ENCODE assay signal across 31 cellular contexts in the genomic region with DNA sequence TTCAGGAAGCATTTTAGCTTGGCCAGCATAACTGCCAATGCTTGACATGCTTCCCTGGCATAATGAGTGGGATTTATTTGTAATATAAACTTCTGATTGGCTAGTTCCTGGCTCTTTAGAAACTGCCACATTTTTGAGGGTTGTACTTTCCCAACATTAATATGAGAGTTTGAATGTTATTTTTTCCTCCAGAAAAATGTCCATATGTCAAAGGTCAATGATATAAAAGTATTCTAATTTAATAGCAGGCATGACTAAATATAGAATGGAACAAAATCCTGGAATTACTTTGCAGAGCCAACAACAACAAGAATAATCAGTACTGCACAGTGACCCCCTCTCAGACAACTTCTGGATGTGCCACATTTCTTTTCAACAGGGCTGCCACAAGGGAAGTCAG.
DNase-seq lines count a peak whose midpoint lies in the region; ATAC-seq, FAIRE-seq and TF ChIP-seq lines count a peak whose summit lies in the region.
"Had no signal": no experiment of that assay in that cellular context is flagged by ENCODE, and none has a peak within 500 bp of the region (broad histone marks: within the 10 kb centered on the region; RNA-seq: fewer than 3 reads in every experiment).

No MANE protein-coding gene starts in this region.

- H3K27me3 ChIP-seq in liver (ENCODE audit: control insufficient read depth in 4 of 4, insufficient read depth in 4 of 4, low read length in 3 of 4) (peaks cover 0 to 2% (median 0%) of the 10 kb centered on the region in 4 donors), HepG2 (ENCODE audit: control insufficient read depth in 1 of 2, insufficient read depth in 2 of 2, low read length in 2 of 2) (no peaks in the 10 kb centered on the region)
- H3K27me3 ChIP-seq: brain microvascular endothelial cell had no signal

- no peak overlapping the region for H3K4me3 Mint-ChIP-seq in mesothelial cell of epicardium
- H3K4me3 Mint-ChIP-seq: activated CD4-positive, alpha-beta T cell treated with anti-CD3 and anti-CD28 coated beads, Interleukin-2, amount 10 ng/mL, durations not matched to agents 24 days and 14 days; activated CD8-positive, alpha-beta memory T cell treated with anti-CD3 and anti-CD28 coated beads, Interleukin-2, amount 10 ng/mL, durations not matched to agents 7 days and 5 days; activated naive CD8-positive, alpha-beta T cell; activated T-helper 1 cell treated with anti-CD3 and anti-CD28 coated beads, Interleukin-12 subunit alpha, Interleukin-12 subunit beta, Interleukin-2, Interleukin-4 antibody, amounts not matched to agents 30 ng/mL and 10 ng/mL and 1 ng/mL, durations not matched to agents 14 hours and 24 hours and 36 hours; dendritic cell treated with granulocyte-macrophage colony-stimulating factor and Interleukin-4, amounts not matched to agents 40 ng/mL and 50 ng/mL, for 4 days; natural killer cell treated with Interleukin-12 subunit alpha and Interleukin-12 subunit beta and Interleukin-15 and Interleukin-18, amount 100 ng/mL, for 72 hours; stimulated activated naive CD8-positive, alpha-beta T cell treated with anti-CD3 and anti-CD28 coated beads, Interleukin-15, amount 100 ng/mL, for 72 hours; T-helper 1 cell treated with Interleukin-12 subunit alpha and Interleukin-12 subunit beta and Interleukin-4 antibody, amounts not matched to agents 30 μg/mL and 1 μg/mL, for 36 hours; type B pancreatic cell had no signal

- CTCF ChIA-PET in HepG2 (lab: Yijun Ruan, JAX; ENCODE audit: low intra/inter-chr PET ratio, low total read pairs) = no interaction called here

- H3K4me2 ChIP-seq in HepG2 (ENCODE audit: low read depth, low read length) = no peak overlapping the region

- no peak for TF ChIP-seq CTCF in liver (IDR thresholded peaks at IDR 0.05; ENCODE audit: low read depth, low read length, missing input control)
- no peak for TF ChIP-seq CTCF in HepG2 (CRISPR knock-in tag; IDR thresholded peaks at IDR 0.05)
- no peak for TF ChIP-seq CTCF in choroid plexus epithelial cell (conservative IDR thresholded peaks at IDR 0.05; ENCODE audit: low read depth, low read length)
- no peak for TF ChIP-seq CTCF in mesothelial cell of epicardium (IDR thresholded peaks at IDR 0.05; ENCODE audit: unreplicated experiment)

- H3K9me3 ChIP-seq in liver (ENCODE audit: control insufficient read depth in 4 of 4, low read length in 3 of 4) (peaks cover 0 to 9% (median 0%) of the 10 kb centered on the region in 4 donors), HepG2 (ENCODE audit: low read length) (no peaks in the 10 kb centered on the region)

- TF ChIP-seq EP300 in HepG2 (IDR thresholded peaks at IDR 0.05; ENCODE audit: low read depth in 2 of 2, low read length in 2 of 2) (no peak), HepG2 (CRISPR knock-in tag; IDR thresholded peaks at IDR 0.05; ENCODE audit: borderline replicate concordance) (no peak)

- H3K9ac ChIP-seq in liver (ENCODE audit: low read depth in 1 of 2, low read length in 2 of 2) = no peak overlapping the region
- H3K9ac ChIP-seq in HepG2 (ENCODE audit: insufficient read depth, low read depth, low read length) = no peak overlapping the region

- FAIRE-seq in HepG2 (lab: Jason Lieb, UNC) = no peak
- FAIRE-seq: D721Med, K562 had no signal

- DNase-seq in HepG2 (ENCODE audit: low spot score) (no peak), choroid plexus epithelial cell (ENCODE audit: low read depth) (peak; percentile 51), mesothelial cell of epicardium (ENCODE audit: low spot score in 2 of 2, unreplicated experiment in 2 of 2) (no peak), NCI-H1436 (lab: John Stamatoyannopoulos, UW) (no peak), NCI-H82 treated with DMSO at 0.1 percent for 48 hours (lab: John Stamatoyannopoulos, UW; ENCODE audit: unreplicated experiment) (no peak)
- DNase-seq: 8988T; activated CD4-positive, alpha-beta T cell treated with anti-CD3 and anti-CD28 coated beads, Interleukin-2, amount 10 ng/mL, durations not matched to agents 24 days and 14 days; activated CD8-positive, alpha-beta memory T cell treated with anti-CD3 and anti-CD28 coated beads, Interleukin-2, amount 10 ng/mL, durations not matched to agents 7 days and 5 days; brain microvascular endothelial cell; glutamatergic neuron; left colon; NCI-H187 treated with DMSO at 0.1 percent for 48 hours; NCI-H345; PC-3; posterior cingulate gyrus; SHP77 treated with DMSO at 0.1 percent for 48 hours; stimulated activated CD4-positive, alpha-beta T cell treated with anti-CD3 and anti-CD28 coated beads, Interleukin-4, amount 100 ng/mL, for 1 hour; stimulated activated naive CD8-positive, alpha-beta T cell treated with anti-CD3 and anti-CD28 coated beads, Interleukin-15, amount 100 ng/mL, for 72 hours had no signal

- H3K27ac ChIP-seq in liver (ENCODE audit: low read depth in 1 of 2, low read length in 2 of 2) (no peak overlapping the region), HepG2 (ENCODE audit: extremely low read length, insufficient read depth, low read length) (no peak overlapping the region)
- H3K27ac ChIP-seq: C4-2B had no signal

- no peaks in the 10 kb centered on the region for H3K79me2 ChIP-seq in HepG2 (ENCODE audit: insufficient read depth, low read length)

- H4K20me1 ChIP-seq in HepG2 (ENCODE audit: insufficient read depth, low read length) = no peaks in the 10 kb centered on the region

- BruUV-seq in HepG2 (replicated peaks; lab: Mats Ljungman, UMichigan) = no TSS peak

- no peak overlapping the region for H2AFZ ChIP-seq in HepG2 (ENCODE audit: low read length)

- H3K36me3 ChIP-seq in liver (ENCODE audit: control insufficient read depth in 4 of 4, insufficient read depth in 3 of 4, low read depth in 1 of 4, low read length in 3 of 4) (peaks cover 0 to 2% (median 0%) of the 10 kb centered on the region in 4 donors), HepG2 (replicated peaks in 1 of 2; ENCODE audit: control insufficient read depth in 1 of 2, insufficient read depth in 2 of 2, low read length in 2 of 2) (no peaks in the 10 kb centered on the region)
- H3K36me3 ChIP-seq: brain microvascular endothelial cell had no signal

- peaks cover 9% of the 10 kb centered on the region for H3K36me3 Mint-ChIP-seq in mesothelial cell of epicardium
- H3K36me3 Mint-ChIP-seq: activated CD8-positive, alpha-beta memory T cell treated with anti-CD3 and anti-CD28 coated beads, Interleukin-2, amount 10 ng/mL, durations not matched to agents 7 days and 5 days; activated naive CD8-positive, alpha-beta T cell; natural killer cell treated with Interleukin-12 subunit alpha and Interleukin-12 subunit beta and Interleukin-15 and Interleukin-18, amount 100 ng/mL, for 72 hours had no signal

- peaks cover 15% of the 10 kb centered on the region for H3K9me3 Mint-ChIP-seq in mesothelial cell of epicardium
- H3K9me3 Mint-ChIP-seq: activated CD4-positive, alpha-beta T cell treated with anti-CD3 and anti-CD28 coated beads, Interleukin-2, amount 10 ng/mL, durations not matched to agents 24 days and 14 days; activated T-helper 1 cell treated with anti-CD3 and anti-CD28 coated beads, Interleukin-12 subunit alpha, Interleukin-12 subunit beta, Interleukin-2, Interleukin-4 antibody, amounts not matched to agents 30 ng/mL and 10 ng/mL and 1 ng/mL, durations not matched to agents 14 hours and 24 hours and 36 hours; natural killer cell treated with Interleukin-12 subunit alpha and Interleukin-12 subunit beta and Interleukin-15 and Interleukin-18, amount 100 ng/mL, for 72 hours had no signal

- no peak for TF ChIP-seq POLR2A in HepG2 (IDR thresholded peaks at IDR 0.05; ENCODE audit: insufficient read depth in 1 of 2, low read depth in 2 of 2, low read length in 2 of 2)

- ATAC-seq in HepG2 = no peak
- ATAC-seq in GM21447 (IDR thresholded peaks at IDR 0.05; ENCODE audit: unreplicated experiment) = no peak
- no peak for ATAC-seq in HG03432 (IDR thresholded peaks at IDR 0.05; ENCODE audit: unreplicated experiment)
- ATAC-seq: activated CD8-positive, alpha-beta memory T cell treated with anti-CD3 and anti-CD28 coated beads, Interleukin-2, amount 10 ng/mL, durations not matched to agents 7 days and 5 days; K562; left colon; natural killer cell treated with Interleukin-12 subunit alpha and Interleukin-12 subunit beta and Interleukin-15 and Interleukin-18, amount 100 ng/mL, for 72 hours; PC-3; stimulated activated naive CD8-positive, alpha-beta T cell treated with anti-CD3 and anti-CD28 coated beads, Interleukin-15, amount 100 ng/mL, for 72 hours had no signal

- H3K4me1 Mint-ChIP-seq in mesothelial cell of epicardium = peaks cover 19% of the 10 kb centered on the region
- H3K4me1 Mint-ChIP-seq: activated CD4-positive, alpha-beta T cell treated with anti-CD3 and anti-CD28 coated beads, Interleukin-2, amount 10 ng/mL, durations not matched to agents 24 days and 14 days; activated CD8-positive, alpha-beta memory T cell treated with anti-CD3 and anti-CD28 coated beads, Interleukin-2, amount 10 ng/mL, durations not matched to agents 7 days and 5 days had no signal

- H3K4me3 ChIP-seq in liver (ENCODE audit: low read depth in 1 of 3, low read length in 3 of 3) (no peak overlapping the region), HepG2 (replicated peaks in 1 of 3; ENCODE audit: insufficient read depth in 1 of 3, low read depth in 2 of 3, low read length in 3 of 3) (no peak overlapping the region), choroid plexus epithelial cell (ENCODE audit: low read depth, low read length) (no peak overlapping the region)
- H3K4me3 ChIP-seq: K562, skin epidermis had no signal

- peaks cover 29% of the 10 kb centered on the region for H3K27me3 Mint-ChIP-seq in mesothelial cell of epicardium (ENCODE audit: low read depth)
- H3K27me3 Mint-ChIP-seq: stimulated activated naive CD8-positive, alpha-beta T cell treated with anti-CD3 and anti-CD28 coated beads, Interleukin-15, amount 100 ng/mL, for 72 hours had no signal

- TF ChIP-seq RAD21 in liver (IDR thresholded peaks at IDR 0.05) (peak in 1 of 2 donors; percentile 19), HepG2 (CRISPR knock-in tag; IDR thresholded peaks at IDR 0.05) (no peak)

- intact Hi-C loops in HepG2 (cut with micrococcal nuclease; ENCODE audit: unreplicated experiment) = no loop called here

- in situ Hi-C loops in HepG2 (cut with HindIII; ENCODE audit: extremely low pct_ligation_motif_present, low pct_unique_long_range_greater_than_20kb) = no loop called here

- no peaks in the 10 kb centered on the region for H3K4me1 ChIP-seq in liver (ENCODE audit: control insufficient read depth in 4 of 4, insufficient read depth in 4 of 4, low read length in 3 of 4)
- H3K4me1 ChIP-seq in HepG2 (ENCODE audit: insufficient read depth, low read length) = no peaks in the 10 kb centered on the region

- POLR2A ChIA-PET in HepG2 (lab: Yijun Ruan, JAX) = no interaction called here

- peak overlapping the region; percentile 37 for H3K27ac Mint-ChIP-seq in mesothelial cell of epicardium
- H3K27ac Mint-ChIP-seq: activated CD4-positive, alpha-beta T cell treated with anti-CD3 and anti-CD28 coated beads, Interleukin-2, amount 10 ng/mL, durations not matched to agents 24 days and 14 days; activated CD8-positive, alpha-beta memory T cell treated with anti-CD3 and anti-CD28 coated beads, Interleukin-2, amount 10 ng/mL, durations not matched to agents 7 days and 5 days; activated naive CD8-positive, alpha-beta T cell; activated T-helper 1 cell treated with anti-CD3 and anti-CD28 coated beads, Interleukin-12 subunit alpha, Interleukin-12 subunit beta, Interleukin-2, Interleukin-4 antibody, amounts not matched to agents 30 ng/mL and 10 ng/mL and 1 ng/mL, durations not matched to agents 14 hours and 24 hours and 36 hours; dendritic cell treated with granulocyte-macrophage colony-stimulating factor and Interleukin-4, amounts not matched to agents 40 ng/mL and 50 ng/mL, for 4 days; natural killer cell treated with Interleukin-12 subunit alpha and Interleukin-12 subunit beta and Interleukin-15 and Interleukin-18, amount 100 ng/mL, for 72 hours; stimulated activated naive CD8-positive, alpha-beta T cell treated with anti-CD3 and anti-CD28 coated beads, Interleukin-15, amount 100 ng/mL, for 72 hours; T-helper 1 cell treated with Interleukin-12 subunit alpha and Interleukin-12 subunit beta and Interleukin-4 antibody, amounts not matched to agents 30 μg/mL and 1 μg/mL, for 36 hours had no signal
